7 cellular contexts compared by ENCODE assay signal in genomic region chr14:104689620-104690265, GRCh38. TPM values are rescaled to one million over a fixed set of nuclear protein-coding genes. Genes with fewer than 3 reads are reported as not detected.
DNase-seq lines count a peak whose midpoint lies in the region; ATAC-seq and TF ChIP-seq lines count a peak whose summit lies in the region.

No MANE protein-coding gene starts in this region.

- H3K4me1 Mint-ChIP-seq in osteocyte (ENCODE audit: unreplicated experiment) = peaks cover 53% of the 10 kb centered on the region

- DNase-seq in osteocyte (ENCODE audit: extremely low spot score, unreplicated experiment) (no peak), kidney tubule cell (ENCODE audit: low spot score) (no peak)
- no peak for DNase-seq in stimulated activated naive CD4-positive, alpha-beta T cell treated with Interleukin-2 at 50 U/mL for 16 hours (lab: John Stamatoyannopoulos, UW)
- DNase-seq in activated CD4-positive, CD25-positive, alpha-beta regulatory T cell (lab: John Stamatoyannopoulos, UW) = no peak

- no peaks in the 10 kb centered on the region for H3K9me3 Mint-ChIP-seq in osteocyte (ENCODE audit: unreplicated experiment)

- peak overlapping the region; percentile 78 for H3K4me3 Mint-ChIP-seq in osteocyte (ENCODE audit: unreplicated experiment)

- peak; percentile 23 for ATAC-seq in GM19438 (IDR thresholded peaks at IDR 0.05; ENCODE audit: low read depth, unreplicated experiment)
- peak; percentile 15 for ATAC-seq in SK-N-SH treated with all-trans-retinoic acid at 6 μM for 48 hours
- ATAC-seq in esophagus mucosa = peak; percentile 0

- no peaks in the 10 kb centered on the region for H3K27me3 Mint-ChIP-seq in osteocyte (ENCODE audit: unreplicated experiment)

- no peak for TF ChIP-seq CTCF in osteocyte (IDR thresholded peaks at IDR 0.05)

- H3K27ac Mint-ChIP-seq in osteocyte (ENCODE audit: unreplicated experiment) = peak overlapping the region; percentile 73

- no peaks in the 10 kb centered on the region for H3K36me3 Mint-ChIP-seq in osteocyte (ENCODE audit: unreplicated experiment)

TF ChIP-seq in SK-N-SH treated with all-trans-retinoic acid at 6 μM for 48 hours, 23 proteins besides CTCF, POLR2A, EP300 and RAD21:
- TF ChIP-seq OSR1 (CRISPR knock-in tag; IDR thresholded peaks at IDR 0.05) = no peak
TF ChIP-seq in SK-N-SH treated with all-trans-retinoic acid at 6 μM for 48 hours: peak in this region for 0.

RNA-seq across cellular contexts. Expression of gene INF2, which starts 0.3 kb away (rescaled TPM):
- total RNA-seq in esophagus mucosa (28.4 TPM), osteocyte (124 and 130 TPM in 2 replicates)

RNA-seq across cellular contexts. Expression of gene ADSS1, which starts 34.3 kb away (rescaled TPM):
- total RNA-seq in esophagus mucosa (5.7 TPM), osteocyte (3.7 and 4.5 TPM in 2 replicates)
